ENCODE assay signal across 9 cellular contexts in the genomic region with DNA sequence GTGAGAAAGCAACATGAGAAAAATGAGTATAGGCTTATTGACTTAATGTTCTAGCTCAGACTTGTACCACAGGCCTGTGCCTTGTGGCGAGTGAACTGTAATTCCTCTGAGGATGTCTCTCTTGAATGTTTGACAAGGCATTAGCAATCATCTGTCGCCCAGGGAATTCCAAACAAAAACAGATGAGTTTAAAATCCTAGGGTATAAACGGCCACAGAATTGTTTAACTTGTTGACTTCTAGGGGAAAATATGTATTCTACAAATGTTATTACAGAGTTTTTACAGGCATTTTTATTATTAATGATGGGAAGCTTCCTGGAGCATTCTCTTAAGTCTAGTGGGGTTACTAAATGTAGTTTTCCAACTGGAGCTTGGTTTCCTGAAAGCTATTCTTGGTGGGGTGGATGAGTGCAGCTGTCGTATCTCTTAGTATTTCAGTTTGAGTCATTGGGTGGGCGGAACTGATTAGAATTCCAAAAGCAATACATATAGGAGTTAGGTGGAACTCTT. TPM values are rescaled to one million over a fixed set of nuclear protein-coding genes. Genes with fewer than 3 reads are reported as not detected.
A peak's percentile ranks its signal among the peaks of the same experiment; 100 is the strongest.
DNase-seq lines count a peak whose midpoint lies in the region; ATAC-seq and TF ChIP-seq lines count a peak whose summit lies in the region.
"Had no signal": no experiment of that assay in that cellular context is flagged by ENCODE, and none has a peak within 500 bp of the region (broad histone marks: within the 10 kb centered on the region; RNA-seq: fewer than 3 reads in every experiment).

No MANE protein-coding gene starts in this region.

- no peaks in the 10 kb centered on the region for H3K36me3 ChIP-seq in suprapubic skin
- H3K36me3 ChIP-seq in prostate gland = no peaks in the 10 kb centered on the region

- H3K4me3 ChIP-seq in astrocyte of the cerebellum (ENCODE audit: low read depth, low read length) (no peak overlapping the region), right cardiac atrium (ENCODE audit: low read length) (no peak overlapping the region), suprapubic skin (no peak overlapping the region), prostate gland (no peak overlapping the region)

- in situ Hi-C loops in astrocyte of the cerebellum (cut with HindIII; ENCODE audit: low sequenced_read_pairs) = no loop called here

- TF ChIP-seq EP300 in suprapubic skin (IDR thresholded peaks at IDR 0.05) = no peak

- intact Hi-C loops in right cardiac atrium (cut with DNase I) (no loop called here), prostate gland (cut with DNase I) (loop anchor here (10.0 kb wide), 1 partner anchor 548 kb away; no protein-coding TSS in a partner anchor)

- H3K27me3 ChIP-seq in right cardiac atrium (ENCODE audit: control insufficient read depth, insufficient read depth) (no peaks in the 10 kb centered on the region), suprapubic skin (no peaks in the 10 kb centered on the region), prostate gland (replicated peaks; ENCODE audit: insufficient read depth) (peaks cover 3% of the 10 kb centered on the region)

- peak; percentile 5 to 70 for ATAC-seq in right cardiac atrium

- 18% methylated on average over 5 of the region's 5 CpGs for whole genome bisulfite sequencing in right cardiac atrium
- WGBS in suprapubic skin = 19% methylated on average over 5 of the region's 5 CpGs
- WGBS in prostate gland = 54% methylated on average over 5 of the region's 5 CpGs

- no peak overlapping the region for H3K27ac ChIP-seq in right cardiac atrium (ENCODE audit: low read length)
- peak overlapping the region; percentile 52 for H3K27ac ChIP-seq in suprapubic skin
- no peak overlapping the region for H3K27ac ChIP-seq in prostate gland

- DNase-seq in HS-27A (ENCODE audit: low read depth) = peak; percentile 84
- DNase-seq in astrocyte of the cerebellum (ENCODE audit: low read depth) = peak; percentile 27
- no peak for DNase-seq in right cardiac atrium
- no peak for DNase-seq in suprapubic skin (ENCODE audit: low spot score in 2 of 2)
- DNase-seq in central memory CD4-positive, alpha-beta T cell = no peak
- no peak for DNase-seq in D341Med (ENCODE audit: low spot score)
- DNase-seq in prostate gland (ENCODE audit: low spot score) = no peak
- DNase-seq: activated naive CD4-positive, alpha-beta T cell; T-helper 2 cell had no signal

- H3K9me3 ChIP-seq in right cardiac atrium (ENCODE audit: control insufficient read depth, low read length) (no peaks in the 10 kb centered on the region), suprapubic skin (no peaks in the 10 kb centered on the region), prostate gland (no peaks in the 10 kb centered on the region)

- TF ChIP-seq CTCF in astrocyte of the cerebellum (IDR thresholded peaks at IDR 0.05; ENCODE audit: low read depth, low read length, missing control alignments) = no peak
- TF ChIP-seq CTCF in suprapubic skin (IDR thresholded peaks at IDR 0.05) = no peak
- TF ChIP-seq CTCF in prostate gland (IDR thresholded peaks at IDR 0.05) = no peak

- TF ChIP-seq POLR2A in suprapubic skin (IDR thresholded peaks at IDR 0.05) = no peak
- TF ChIP-seq POLR2A in prostate gland (IDR thresholded peaks at IDR 0.05) = no peak

- peaks cover 9% of the 10 kb centered on the region for H3K4me1 ChIP-seq in right cardiac atrium (ENCODE audit: control insufficient read depth, insufficient read depth, low read length)
- H3K4me1 ChIP-seq in suprapubic skin = peaks cover 42% of the 10 kb centered on the region
- peaks cover 5% of the 10 kb centered on the region for H3K4me1 ChIP-seq in prostate gland (replicated peaks)

RNA-seq across cellular contexts. Expression of gene ARHGAP10, which starts 40.6 kb away (rescaled TPM):
- total RNA-seq in right cardiac atrium = 10 to 100 TPM; 43.3 to 54.1 (median 48.7) TPM
- polyA plus RNA-seq in right cardiac atrium = 36.7 TPM
- 10 to 100 TPM; 32.5 to 59.0 (median 36.8) TPM for total RNA-seq in suprapubic skin
- total RNA-seq in prostate gland = 10 to 100 TPM; 30.3 to 69.6 TPM

Comparison
In these comparisons a context has a peak if more than half of its experiments do, and no peak if none do; other contexts are left out.
1. DNase-seq: peak in HS-27A (single experiment) and astrocyte of the cerebellum (single experiment); none in right cardiac atrium (0 of 3), suprapubic skin (0 of 2), central memory CD4-positive, alpha-beta T cell (single experiment), D341Med (single experiment) and prostate gland (single experiment).